1 cellular context compared by ENCODE assay signal in genomic region chr6:150269857-150270223, GRCh38.
TF ChIP-seq lines count a peak whose summit lies in the region.

No MANE protein-coding gene starts in this region.

TF ChIP-seq in K562, 482 proteins besides CTCF, POLR2A, EP300 and RAD21 (continued from another document and continues in another):
- TF ChIP-seq ARID3B (CRISPR knock-in tag; IDR thresholded peaks at IDR 0.05; ENCODE audit: borderline replicate concordance) (no peak), ZNF174 (CRISPR knock-in tag; IDR thresholded peaks at IDR 0.05) (no peak), E2F4 (CRISPR knock-in tag; IDR thresholded peaks at IDR 0.05; ENCODE audit: low read depth) (no peak), NCOA2 (IDR thresholded peaks at IDR 0.05; ENCODE audit: partially characterized antibody in 2 of 2) (no peak), ZFP30 (CRISPR knock-in tag; IDR thresholded peaks at IDR 0.05; ENCODE audit: borderline replicate concordance) (no peak), CAMTA2 (CRISPR knock-in tag; conservative IDR thresholded peaks at IDR 0.05) (no peak), ZNF23 (CRISPR knock-in tag; IDR thresholded peaks at IDR 0.05) (no peak), FOXP1 (CRISPR knock-in tag; IDR thresholded peaks at IDR 0.05) (no peak), RCOR1 (IDR thresholded peaks at IDR 0.05; ENCODE audit: borderline replicate concordance in 1 of 2, low read depth in 2 of 2, low read length in 2 of 2) (peak; percentile 23 to 57; a peak in 3 of 4 replicates), DACH1 (IDR thresholded peaks at IDR 0.05; ENCODE audit: partially characterized antibody) (no peak), CREM (IDR thresholded peaks at IDR 0.05; ENCODE audit: low read depth) (peak; percentile 63; the same call in 1 of the 2 replicates), ARID3A (IDR thresholded peaks at IDR 0.05; ENCODE audit: borderline replicate concordance, low read depth, low read length) (0 out of 2 replicates have a peak, but pooled peaks have one; percentile 34), TRIM25 (IDR thresholded peaks at IDR 0.05; ENCODE audit: borderline replicate concordance) (no peak), ZNF239 (CRISPR knock-in tag; IDR thresholded peaks at IDR 0.05) (no peak), ARHGAP35 (IDR thresholded peaks at IDR 0.05; ENCODE audit: partially characterized antibody) (no peak), NR1H2 (CRISPR knock-in tag; IDR thresholded peaks at IDR 0.05) (no peak), KLF13 (tag; IDR thresholded peaks at IDR 0.05; ENCODE audit: borderline replicate concordance, low read depth) (no peak), ZNF282 (CRISPR knock-in tag; IDR thresholded peaks at IDR 0.05) (no peak), TAF1 (IDR thresholded peaks at IDR 0.05; ENCODE audit: control insufficient read depth, extremely low read depth, insufficient read depth, low read length, severe bottlenecking) (peak; percentile 14), RBM34 (IDR thresholded peaks at IDR 0.05; ENCODE audit: borderline replicate concordance, insufficient read depth, low read length) (no peak), NFIC (IDR thresholded peaks at IDR 0.05) (peak; percentile 60), ERF (CRISPR knock-in tag; IDR thresholded peaks at IDR 0.05) (no peak), RFX1 (IDR thresholded peaks at IDR 0.05) (no peak), MECOM (CRISPR knock-in tag; IDR thresholded peaks at IDR 0.05) (0 out of 2 replicates have a peak, but pooled peaks have one; percentile 32), TAF15 (IDR thresholded peaks at IDR 0.05; ENCODE audit: low read depth, low read length) (no peak), HIVEP1 (CRISPR knock-in tag; IDR thresholded peaks at IDR 0.05) (no peak), C11orf30 (IDR thresholded peaks at IDR 0.05; ENCODE audit: low read depth) (peak; percentile 54), GTF2F1 (IDR thresholded peaks at IDR 0.05; ENCODE audit: low read depth, low read length) (no peak), NR0B1 (IDR thresholded peaks at IDR 0.05; ENCODE audit: partially characterized antibody) (no peak), TSHZ1 (CRISPR knock-in tag; IDR thresholded peaks at IDR 0.05) (no peak), ZNF695 (CRISPR knock-in tag; IDR thresholded peaks at IDR 0.05) (no peak), CCAR2 (IDR thresholded peaks at IDR 0.05; ENCODE audit: low read depth, low read length) (no peak), ZSCAN29 (IDR thresholded peaks at IDR 0.05) (no peak), MXI1 (IDR thresholded peaks at IDR 0.05; ENCODE audit: low read depth, low read length) (no peak), RERE (CRISPR knock-in tag; IDR thresholded peaks at IDR 0.05; ENCODE audit: borderline replicate concordance) (no peak), SIX5 (IDR thresholded peaks at IDR 0.05; ENCODE audit: borderline replicate concordance in 1 of 2, insufficient read depth in 1 of 2, low read depth in 1 of 2, low read length in 2 of 2) (no peak), TCF7L2 (IDR thresholded peaks at IDR 0.05; ENCODE audit: low read depth, low read length) (no peak), ZBTB33 (CRISPR knock-in tag; IDR thresholded peaks at IDR 0.05) (no peak)
